Comparison of ENCODE assay signal across 7 cellular contexts in the genomic region with DNA sequence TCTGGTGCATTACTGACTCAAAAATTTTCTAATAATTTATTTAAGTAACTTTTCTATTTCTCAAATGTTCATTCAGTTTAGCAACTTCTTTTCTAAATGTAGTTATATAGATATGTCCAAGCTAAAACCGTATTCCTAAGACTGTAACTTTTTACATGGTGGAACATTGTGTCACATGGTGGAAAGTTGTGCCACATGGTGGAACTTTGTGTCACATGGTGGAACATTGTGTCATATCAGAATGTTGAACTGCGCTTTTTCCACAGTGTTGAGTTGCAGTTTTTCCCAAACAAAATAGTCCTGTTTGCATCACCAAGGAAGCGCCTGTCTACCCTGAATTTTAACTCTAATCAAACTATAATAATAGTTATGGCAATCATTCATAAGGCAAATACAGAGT.
"Had no signal": no experiment of that assay in that cellular context is flagged by ENCODE, and none has a peak within 500 bp of the region (broad histone marks: within the 10 kb centered on the region; RNA-seq: fewer than 3 reads in every experiment).

No MANE protein-coding gene starts in this region.

- H3K4me3 ChIP-seq: K562 had no signal

- DNase-seq: IMR-90, KBM-7, KG1 had no signal

- FAIRE-seq: HTR-8/SVneo, K562 had no signal

- H3K27ac ChIP-seq: HL-60, KMS-11 had no signal

- ATAC-seq: K562 had no signal

- H3K9ac ChIP-seq: KMS-11 had no signal

- H3K4me2 ChIP-seq: KMS-11 had no signal
